Comparison of ENCODE assay signal across 15 cellular contexts in genomic region chr10:30788307-30788706, GRCh38.
A peak's percentile ranks its signal among the peaks of the same experiment; 100 is the strongest.
DNase-seq lines count a peak whose midpoint lies in the region; ATAC-seq, FAIRE-seq and TF ChIP-seq lines count a peak whose summit lies in the region.
"Had no signal": no experiment of that assay in that cellular context is flagged by ENCODE, and none has a peak within 500 bp of the region (broad histone marks: within the 10 kb centered on the region; RNA-seq: fewer than 3 reads in every experiment).

No MANE protein-coding gene starts in this region.

- no peak overlapping the region for H4K91ac ChIP-seq in mesenchymal stem cell (ENCODE audit: low read length)

- no peak for ATAC-seq in K562
- ATAC-seq: GM12878 had no signal

- H3K9me1 ChIP-seq in K562 (ENCODE audit: control insufficient read depth, insufficient read depth, low read length): no peaks in the 10 kb centered on the region

- no peak for TF ChIP-seq RAD21 in K562 (CRISPR knock-in tag; conservative IDR thresholded peaks at IDR 0.05 in 1 of 2, IDR thresholded peaks at IDR 0.05 in 1 of 2)

- H3K4ac ChIP-seq in mesenchymal stem cell (ENCODE audit: low read depth in 1 of 2, low read length in 2 of 2): no peak overlapping the region

- H3K9me3 ChIP-seq in K562 (replicated peaks; ENCODE audit: control insufficient read depth, insufficient read depth, low read depth, low read length) (no peaks in the 10 kb centered on the region), mesenchymal stem cell (ENCODE audit: control insufficient read depth, low read length) (no peaks in the 10 kb centered on the region)
- H3K9me3 ChIP-seq: colonic mucosa, left ventricle myocardium inferior had no signal

- no peak overlapping the region for H3K4me3 ChIP-seq in K562
- no peak overlapping the region for H3K4me3 ChIP-seq in mesenchymal stem cell (ENCODE audit: insufficient read depth in 1 of 2, low read depth in 1 of 2, low read length in 2 of 2)
- no peak overlapping the region for H3K4me3 ChIP-seq in brain microvascular endothelial cell (ENCODE audit: low read depth, low read length)
- H3K4me3 ChIP-seq: colonic mucosa, GM12878, left ventricle myocardium inferior had no signal

- no TSS peak for BruUV-seq in K562 (replicated peaks; lab: Mats Ljungman, UMichigan)

- H3K4me1 ChIP-seq in K562 (replicated peaks in 1 of 2; ENCODE audit: control insufficient read depth in 2 of 2, insufficient read depth in 2 of 2, low read length in 2 of 2) (peaks cover 0 to 7% of the 10 kb centered on the region in 2 experiments; a peak in 1 of 5 replicates), mesenchymal stem cell (ENCODE audit: control insufficient read depth, insufficient read depth, low read depth, low read length) (peaks cover 7% of the 10 kb centered on the region)
- H3K4me1 ChIP-seq: colonic mucosa had no signal

- H2AFZ ChIP-seq in K562 (ENCODE audit: low read depth, low read length) (no peak overlapping the region), mesenchymal stem cell (ENCODE audit: low read depth, low read length) (no peak overlapping the region)

- no peak overlapping the region for H3K4me2 ChIP-seq in K562 (ENCODE audit: insufficient read depth, low read length)
- no peak overlapping the region for H3K4me2 ChIP-seq in mesenchymal stem cell (ENCODE audit: low read length, poor library complexity, severe bottlenecking)

- no peak overlapping the region for H2BK15ac ChIP-seq in mesenchymal stem cell (ENCODE audit: low read depth, poor library complexity, severe bottlenecking)

- no peak for TF ChIP-seq POLR2A in K562 (conservative IDR thresholded peaks at IDR 0.05)

- no peak overlapping the region for H2BK12ac ChIP-seq in mesenchymal stem cell (ENCODE audit: low read length in 2 of 2)

- H4K20me1 ChIP-seq in K562 (replicated peaks; ENCODE audit: control insufficient read depth, insufficient read depth, low read length): no peaks in the 10 kb centered on the region

- H3K23ac ChIP-seq in mesenchymal stem cell (ENCODE audit: low read length in 2 of 2): no peak overlapping the region

- no peak overlapping the region for H4K8ac ChIP-seq in mesenchymal stem cell (ENCODE audit: low read length)

- no peak overlapping the region for H3K18ac ChIP-seq in mesenchymal stem cell (ENCODE audit: low read depth in 1 of 2, low read length in 2 of 2)

- H3K27ac ChIP-seq in K562 (ENCODE audit: extremely low read depth, low read depth, low read length) (no peak overlapping the region), mesenchymal stem cell (ENCODE audit: low read length, poor library complexity, severe bottlenecking) (no peak overlapping the region), caudate nucleus (ENCODE audit: low read depth, low read length) (no peak overlapping the region), brain microvascular endothelial cell (no peak overlapping the region)
- H3K27ac ChIP-seq: colonic mucosa, left ventricle myocardium inferior had no signal

- no peaks in the 10 kb centered on the region for H3K79me2 ChIP-seq in K562 (ENCODE audit: control insufficient read depth, insufficient read depth, low read length)

- no peak overlapping the region for H2AK5ac ChIP-seq in mesenchymal stem cell (ENCODE audit: low read length, severe bottlenecking)

- H3K9ac ChIP-seq in K562 (ENCODE audit: insufficient read depth in 1 of 2, low read depth in 2 of 2, low read length in 2 of 2) (no peak overlapping the region), mesenchymal stem cell (ENCODE audit: low read length) (no peak overlapping the region)

- no peak for TF ChIP-seq CTCF in K562 (IDR thresholded peaks at IDR 0.05 in 2 of 3, conservative IDR thresholded peaks at IDR 0.05 in 1 of 3; ENCODE audit: insufficient read depth in 2 of 3, low read depth in 1 of 3, low read length in 3 of 3)
- no peak for TF ChIP-seq CTCF in brain microvascular endothelial cell (IDR thresholded peaks at IDR 0.05; ENCODE audit: low read depth, low read length, missing control alignments)

- peak; percentile 66 for DNase-seq in ELR (ENCODE audit: low read depth)
- DNase-seq in M059J (ENCODE audit: low read depth): peak; percentile 44
- no peak for DNase-seq in K562 (ENCODE audit: extremely low read depth in 1 of 4, low spot score in 3 of 4)
- DNase-seq in mesenchymal stem cell: peak; percentile 24
- no peak for DNase-seq in caudate nucleus (lab: John Stamatoyannopoulos, UW)
- no peak for DNase-seq in brain microvascular endothelial cell
- no peak for DNase-seq in hypothalamus (lab: John Stamatoyannopoulos, UW)
- DNase-seq: activated naive CD4-positive, alpha-beta T cell treated with anti-CD3 and anti-CD28 coated beads, Interleukin-2, amount 50 U/mL, for 16 hours; colonic mucosa; erythroblast; left ventricle myocardium inferior; NCI-H1694; NCI-H524 treated with DMSO at 0.1 percent for 48 hours; stimulated activated CD4-positive, alpha-beta T cell treated with anti-CD3 and anti-CD28 coated beads, Interleukin-15, amount 100 ng/mL, for 24 hours had no signal

- no peaks in the 10 kb centered on the region for H3K79me1 ChIP-seq in mesenchymal stem cell (replicated peaks; ENCODE audit: low read length, poor library complexity, severe bottlenecking)

- H3K27me3 ChIP-seq in K562 (ENCODE audit: control insufficient read depth in 2 of 2, insufficient read depth in 2 of 2, low read length in 2 of 2) (peaks cover 5 to 36% of the 10 kb centered on the region in 2 experiments; a peak in 3 of 5 replicates), mesenchymal stem cell (ENCODE audit: control insufficient read depth in 1 of 2, insufficient read depth in 1 of 2, low read length in 2 of 2) (no peaks in the 10 kb centered on the region), brain microvascular endothelial cell (replicated peaks) (no peaks in the 10 kb centered on the region)
- H3K27me3 ChIP-seq: colonic mucosa had no signal

- FAIRE-seq in K562 (lab: Jason Lieb, UNC): no peak
- FAIRE-seq: GM12878 had no signal

- H2BK5ac ChIP-seq in mesenchymal stem cell (ENCODE audit: low read depth, low read length, poor library complexity, severe bottlenecking): no peak overlapping the region

- H2BK120ac ChIP-seq in mesenchymal stem cell (ENCODE audit: low read depth, low read length): no peak overlapping the region

- TF ChIP-seq EP300 in K562 (IDR thresholded peaks at IDR 0.05; ENCODE audit: low read length): no peak

- CTCF ChIA-PET in K562 (lab: Yijun Ruan, JAX; ENCODE audit: low intra/inter-chr PET ratio): no interaction called here

- in situ Hi-C loops in K562 (cut with MboI) (no loop called here), brain microvascular endothelial cell (cut with HindIII; ENCODE audit: low pct_ligation_motif_present, low sequenced_read_pairs) (no loop called here)

- H3K36me3 ChIP-seq in K562 (ENCODE audit: control insufficient read depth, insufficient read depth, low read length): no peaks in the 10 kb centered on the region
- H3K36me3 ChIP-seq in mesenchymal stem cell (ENCODE audit: control insufficient read depth in 1 of 2, insufficient read depth in 2 of 2, low read depth in 1 of 2, low read length in 2 of 2): no peaks in the 10 kb centered on the region
- no peaks in the 10 kb centered on the region for H3K36me3 ChIP-seq in brain microvascular endothelial cell (replicated peaks)
- H3K36me3 ChIP-seq: colonic mucosa, left ventricle myocardium inferior had no signal

- WGBS in K562 (ENCODE audit: insufficient coverage, low coverage, missing lambda C conversion rate): 0% methylated on average over 3 of the region's 3 CpGs
- WGBS in mesenchymal stem cell: 35% methylated on average over 3 of the region's 3 CpGs

- intact Hi-C loops in K562 (cut with micrococcal nuclease): loop anchor here (10.0 kb wide), 2 partner anchors 296 to 1016 kb away; no protein-coding TSS in a partner anchor

- POLR2A ChIA-PET in K562 (lab: Yijun Ruan, JAX): no interaction called here

- H3K14ac ChIP-seq in mesenchymal stem cell (ENCODE audit: low read length in 2 of 2): no peak overlapping the region

TF ChIP-seq in K562, 482 proteins besides CTCF, POLR2A, EP300 and RAD21:
- TF ChIP-seq FOXK2 (conservative IDR thresholded peaks at IDR 0.05 in 1 of 2, IDR thresholded peaks at IDR 0.05 in 1 of 2; ENCODE audit: low read depth in 2 of 2): no peak
- no peak for TF ChIP-seq POLR3A (IDR thresholded peaks at IDR 0.05; ENCODE audit: borderline replicate concordance, extremely low read depth, insufficient read depth, insufficient read length)
- peak; percentile 46; the same call in 1 of the 2 replicates for TF ChIP-seq MAFG (tag; conservative IDR thresholded peaks at IDR 0.05)
TF ChIP-seq in K562: peak in this region for 1.

Comparison
In these comparisons a context has a peak if more than half of its experiments do, and no peak if none do; other contexts are left out.
1. DNase-seq: peak in ELR (single experiment), M059J (single experiment) and mesenchymal stem cell (single experiment); none in K562 (0 of 4), caudate nucleus (0 of 61), brain microvascular endothelial cell (single experiment) and hypothalamus (0 of 51).